ENCODE assay signal across 20 cellular contexts in genomic region chr7:7208524-7208923, GRCh38. TPM values are rescaled to one million over a fixed set of nuclear protein-coding genes. Genes with fewer than 3 reads are reported as not detected.
DNase-seq lines count a peak whose midpoint lies in the region; ATAC-seq, FAIRE-seq and TF ChIP-seq lines count a peak whose summit lies in the region.
"Had no signal": no experiment of that assay in that cellular context is flagged by ENCODE, and none has a peak within 500 bp of the region (broad histone marks: within the 10 kb centered on the region; RNA-seq: fewer than 3 reads in every experiment).

No MANE protein-coding gene starts in this region.

- peaks cover 2% of the 10 kb centered on the region for H3K36me3 ChIP-seq in mammary epithelial cell (ENCODE audit: insufficient read depth, low read length)
- H3K36me3 ChIP-seq in breast epithelium = no peaks in the 10 kb centered on the region
- H3K36me3 ChIP-seq in K562 (ENCODE audit: control insufficient read depth, insufficient read depth, low read length) = no peaks in the 10 kb centered on the region

- H3K9me1 ChIP-seq in K562 (ENCODE audit: control insufficient read depth, insufficient read depth, low read length) = no peaks in the 10 kb centered on the region

- H3K9me3 Mint-ChIP-seq in activated CD4-positive, alpha-beta T cell treated with anti-CD3 and anti-CD28 coated beads, Interleukin-2, amount 10 ng/mL, durations not matched to agents 24 days and 14 days = no peaks in the 10 kb centered on the region

- no peak overlapping the region for H3K4me3 ChIP-seq in mammary epithelial cell (replicated peaks in 1 of 3; ENCODE audit: insufficient read depth in 1 of 3, low read depth in 2 of 3, low read length in 3 of 3)
- no peak overlapping the region for H3K4me3 ChIP-seq in breast epithelium
- no peak overlapping the region for H3K4me3 ChIP-seq in K562
- H3K4me3 ChIP-seq: GM23248 had no signal

- no peaks in the 10 kb centered on the region for H4K20me1 ChIP-seq in mammary epithelial cell (ENCODE audit: insufficient read depth, low read length)
- no peaks in the 10 kb centered on the region for H4K20me1 ChIP-seq in K562 (replicated peaks; ENCODE audit: control insufficient read depth, insufficient read depth, low read length)

- peak overlapping the region; percentile 85 for H3K4me2 ChIP-seq in mammary epithelial cell (ENCODE audit: insufficient read depth, low read depth, low read length)
- H3K4me2 ChIP-seq in K562 (ENCODE audit: insufficient read depth, low read length) = peak overlapping the region; percentile 31

- BruUV-seq in mammary epithelial cell (replicated peaks; lab: Mats Ljungman, UMichigan) (no TSS peak), K562 (replicated peaks; lab: Mats Ljungman, UMichigan) (no TSS peak)

- no peaks in the 10 kb centered on the region for H3K27me3 ChIP-seq in mammary epithelial cell (ENCODE audit: insufficient read depth, low read length)
- H3K27me3 ChIP-seq in breast epithelium = no peaks in the 10 kb centered on the region
- H3K27me3 ChIP-seq in K562 (ENCODE audit: control insufficient read depth in 2 of 2, insufficient read depth in 2 of 2, low read length in 2 of 2) = no peaks in the 10 kb centered on the region

- H3K27ac Mint-ChIP-seq in activated CD4-positive, alpha-beta T cell treated with anti-CD3 and anti-CD28 coated beads, Interleukin-2, amount 10 ng/mL, durations not matched to agents 24 days and 14 days = no peak overlapping the region
- H3K27ac Mint-ChIP-seq: CD14-positive monocyte had no signal

- peak; percentile 35 for FAIRE-seq in K562 (lab: Jason Lieb, UNC)
- peak; percentile 9 for FAIRE-seq in urothelium cell line (lab: Jason Lieb, UNC)

- peak overlapping the region; percentile 12 for H3K9ac ChIP-seq in mammary epithelial cell (ENCODE audit: insufficient read depth, low read length)
- H3K9ac ChIP-seq in K562 (ENCODE audit: insufficient read depth in 1 of 2, low read depth in 2 of 2, low read length in 2 of 2) = no peak overlapping the region
- H3K9ac ChIP-seq: GM23248, KMS-11 had no signal

- no peaks in the 10 kb centered on the region for H3K27me3 Mint-ChIP-seq in activated CD4-positive, alpha-beta T cell treated with anti-CD3 and anti-CD28 coated beads, Interleukin-2, amount 10 ng/mL, durations not matched to agents 24 days and 14 days

- peaks cover 27% of the 10 kb centered on the region for H3K4me1 ChIP-seq in mammary epithelial cell (ENCODE audit: insufficient read depth, low read length)
- no peaks in the 10 kb centered on the region for H3K4me1 ChIP-seq in breast epithelium
- H3K4me1 ChIP-seq in K562 (replicated peaks in 1 of 2; ENCODE audit: control insufficient read depth in 2 of 2, insufficient read depth in 2 of 2, low read length in 2 of 2) = peaks cover 4 to 6% of the 10 kb centered on the region in 2 experiments; a peak in 3 of 5 replicates

- ATAC-seq in K562 (peak; percentile 85), GM21360 (IDR thresholded peaks at IDR 0.05; ENCODE audit: unreplicated experiment) (no peak), HG02884 (IDR thresholded peaks at IDR 0.05; ENCODE audit: unreplicated experiment) (no peak)

- H3K79me2 ChIP-seq in mammary epithelial cell (ENCODE audit: insufficient read depth, low read length) (peaks cover 96% of the 10 kb centered on the region), K562 (ENCODE audit: control insufficient read depth, insufficient read depth, low read length) (peaks cover 77% of the 10 kb centered on the region)

- no peak for TF ChIP-seq EP300 in K562 (IDR thresholded peaks at IDR 0.05; ENCODE audit: low read length)

- dilution Hi-C loops in mammary epithelial cell (cut with HindIII; ENCODE audit: low sequenced_read_pairs) = no loop called here

- no peak for TF ChIP-seq CTCF in mammary epithelial cell (conservative IDR thresholded peaks at IDR 0.05 in 1 of 2, IDR thresholded peaks at IDR 0.05 in 1 of 2; ENCODE audit: extremely low read depth in 1 of 2, insufficient read depth in 1 of 2, low read depth in 1 of 2, low read length in 2 of 2)
- no peak for TF ChIP-seq CTCF in breast epithelium (IDR thresholded peaks at IDR 0.05)
- no peak for TF ChIP-seq CTCF in K562 (IDR thresholded peaks at IDR 0.05 in 2 of 3, conservative IDR thresholded peaks at IDR 0.05 in 1 of 3; ENCODE audit: insufficient read depth in 2 of 3, low read depth in 1 of 3, low read length in 3 of 3)

- no peak for TF ChIP-seq RAD21 in K562 (CRISPR knock-in tag; conservative IDR thresholded peaks at IDR 0.05 in 1 of 2, IDR thresholded peaks at IDR 0.05 in 1 of 2)

- intact Hi-C loops in mammary epithelial cell (cut with micrococcal nuclease) (no loop called here), breast epithelium (cut with DNase I; ENCODE audit: low total_unique reads) (no loop called here), K562 (cut with micrococcal nuclease) (no loop called here)
- intact Hi-C loops in activated CD4-positive, alpha-beta T cell treated with anti-CD3 and anti-CD28 coated beads, Interleukin-2, amount 10 ng/mL, durations not matched to agents 24 days and 14 days (cut with micrococcal nuclease) = no loop called here

- no peak overlapping the region for H3K4me3 Mint-ChIP-seq in activated CD4-positive, alpha-beta T cell treated with anti-CD3 and anti-CD28 coated beads, Interleukin-2, amount 10 ng/mL, durations not matched to agents 24 days and 14 days
- H3K4me3 Mint-ChIP-seq: CD14-positive monocyte had no signal

- DNase-seq in mammary epithelial cell (no peak), breast epithelium (ENCODE audit: low spot score in 2 of 2) (no peak), K562 (ENCODE audit: extremely low read depth in 1 of 4, low spot score in 3 of 4) (peak in 3 of 4 experiments; percentile 12 to 20 (median 18)), iPS-NIHi11 (ENCODE audit: low spot score) (peak; percentile 19), urothelium cell line (ENCODE audit: low spot score) (no peak)
- no peak for DNase-seq in activated CD4-positive, alpha-beta T cell treated with anti-CD3 and anti-CD28 coated beads, Interleukin-2, amount 10 ng/mL, durations not matched to agents 24 days and 14 days
- DNase-seq: DMS79, GM23248, MV-4-11, NCI-H1694 treated with DMSO at 0.1 percent for 48 hours, NCI-H2107, NCI-H510A treated with DMSO at 0.1 percent for 48 hours, NCI-H774, RPMI8226, SHP77 treated with DMSO at 0.1 percent for 48 hours had no signal

- H3K27ac ChIP-seq in mammary epithelial cell (ENCODE audit: insufficient read depth, low read depth, low read length) (peak overlapping the region; percentile 98), breast epithelium (no peak overlapping the region), K562 (ENCODE audit: extremely low read depth, low read depth, low read length) (no peak overlapping the region)
- H3K27ac ChIP-seq: 22Rv1, GM23248, KMS-11 had no signal

- H3K36me3 Mint-ChIP-seq in activated CD4-positive, alpha-beta T cell treated with anti-CD3 and anti-CD28 coated beads, Interleukin-2, amount 10 ng/mL, durations not matched to agents 24 days and 14 days (ENCODE audit: low read depth) = peaks cover 38% of the 10 kb centered on the region

- CTCF ChIA-PET in mammary epithelial cell (lab: Charles Lee; ENCODE audit: low non-redundant PET) = no interaction called here
- CTCF ChIA-PET in K562 (lab: Yijun Ruan, JAX; ENCODE audit: low intra/inter-chr PET ratio) = no interaction called here

- H3K4me1 Mint-ChIP-seq in activated CD4-positive, alpha-beta T cell treated with anti-CD3 and anti-CD28 coated beads, Interleukin-2, amount 10 ng/mL, durations not matched to agents 24 days and 14 days = peaks cover 36% of the 10 kb centered on the region

- POLR2A ChIA-PET in K562 (lab: Yijun Ruan, JAX) = interaction anchor here (0.8 to 1.2 kb wide), 2 partner anchors 11 to 64 kb away, joined by 3 to 4 read pairs; no protein-coding TSS in a partner anchor

- TF ChIP-seq POLR2A in breast epithelium (IDR thresholded peaks at IDR 0.05) (no peak), K562 (conservative IDR thresholded peaks at IDR 0.05) (no peak)

- in situ Hi-C loops in mammary epithelial cell (cut with MboI; ENCODE audit: low sequenced_read_pairs in 2 of 2) = no loop called here
- in situ Hi-C loops in K562 (cut with MboI) = no loop called here

- H2AFZ ChIP-seq in mammary epithelial cell (ENCODE audit: low read depth, low read length) (no peak overlapping the region), K562 (ENCODE audit: low read depth, low read length) (no peak overlapping the region)
- H2AFZ ChIP-seq: GM23248 had no signal

- 83% methylated on average over 3 of the region's 4 CpGs for WGBS in mammary epithelial cell (ENCODE audit: low coverage, missing lambda C conversion rate)
- 29% methylated on average over 4 of the region's 4 CpGs for WGBS in K562 (ENCODE audit: insufficient coverage, low coverage, missing lambda C conversion rate)

- H3K9me3 ChIP-seq in mammary epithelial cell (replicated peaks; ENCODE audit: insufficient read depth, low read length) = no peaks in the 10 kb centered on the region
- no peaks in the 10 kb centered on the region for H3K9me3 ChIP-seq in breast epithelium
- no peaks in the 10 kb centered on the region; the same call in 1 of the 2 replicates for H3K9me3 ChIP-seq in K562 (replicated peaks; ENCODE audit: control insufficient read depth, insufficient read depth, low read depth, low read length)

RNA-seq across cellular contexts. Expression of gene C1GALT1, which starts 26.2 kb away (rescaled TPM):
- 10 to 100 TPM; 51.2 to 57.7 TPM for total RNA-seq in mammary epithelial cell
- polyA plus RNA-seq in mammary epithelial cell = 27.5 TPM
- 25.5 TPM for polyA minus RNA-seq in mammary epithelial cell
- total RNA-seq in breast epithelium = 10 to 100 TPM; 30.8 to 35.5 (median 34.7) TPM
- total RNA-seq in K562 (2011; cell fraction: chromatin; rRNA removed; ENCODE audit: low replicate concordance) = 25.1 and 117 TPM in 2 replicates
- total RNA-seq in K562 (2011; cell fraction: nucleolus; rRNA removed) = 12.7 and 14.6 TPM in 2 replicates
- total RNA-seq in K562 (2011; cell fraction: nucleoplasm; rRNA removed) = 37.6 and 62.7 TPM in 2 replicates
- total RNA-seq in K562 (2014; rRNA removed) = 15.2 and 22.7 TPM in 2 replicates
- total RNA-seq in K562 (2014; rRNA removed; fragmentation: Illumina TruSeq; extraction: Trizol) = 33.2 and 37.5 TPM in 2 replicates
- total RNA-seq in K562 (2015; rRNA removed; fragmentation: Illumina TruSeq; extraction: Trizol) = 23.3 and 24.1 TPM in 2 replicates
- 25.3 and 27.8 TPM in 2 replicates for total RNA-seq in K562 (2021)
- polyA plus RNA-seq in K562 (2011; rRNA removed) = 23.7 and 30.8 TPM in 2 replicates
- 7.8 and 8.4 TPM in 2 replicates for polyA plus RNA-seq in K562 (2011; cell fraction: cytosol; rRNA removed)
- polyA plus RNA-seq in K562 (2011; cell fraction: nucleus; rRNA removed) = 8.5 and 12.2 TPM in 2 replicates
- polyA plus RNA-seq in K562 (2012) = 10.7 and 11.1 TPM in 2 replicates
- polyA plus RNA-seq in K562 (2014; fragmentation: Illumina TruSeq; extraction: Trizol) = 16.1 and 25.2 TPM in 2 replicates
- polyA plus RNA-seq in K562 (2014; fragmentation: Nextera tagmentation; extraction: Ambion mirVana) = 1 to 10 TPM; 5.0 to 6.4 TPM
- polyA plus RNA-seq in K562 (2014; rRNA removed) = 17.3 and 21.0 TPM in 2 replicates
- polyA minus RNA-seq in K562 (2011; rRNA and poly(A)+ RNA removed) = 35.5 and 54.5 TPM in 2 replicates
- polyA minus RNA-seq in K562 (2011; cell fraction: cytosol; rRNA and poly(A)+ RNA removed) = 8.3 and 9.4 TPM in 2 replicates
- polyA minus RNA-seq in K562 (2011; cell fraction: nucleus; rRNA and poly(A)+ RNA removed) = 19.1 and 29.2 TPM in 2 replicates
- total RNA-seq in activated CD4-positive, alpha-beta T cell treated with anti-CD3 and anti-CD28 coated beads, Interleukin-2, amount 10 ng/mL, durations not matched to agents 24 days and 14 days = 37.2 and 39.3 TPM in 2 replicates

Comparison
In these comparisons a context has a peak if more than half of its experiments do, and no peak if none do; other contexts are left out.
1. DNase-seq: peak in K562 (3 of 4) and iPS-NIHi11 (single experiment); none in mammary epithelial cell (single experiment), breast epithelium (0 of 2), urothelium cell line (single experiment) and activated CD4-positive, alpha-beta T cell treated with anti-CD3 and anti-CD28 coated beads, Interleukin-2, amount 10 ng/mL, durations not matched to agents 24 days and 14 days (single experiment).